Comparison of ENCODE assay signal across 2 cellular contexts in the genomic region with DNA sequence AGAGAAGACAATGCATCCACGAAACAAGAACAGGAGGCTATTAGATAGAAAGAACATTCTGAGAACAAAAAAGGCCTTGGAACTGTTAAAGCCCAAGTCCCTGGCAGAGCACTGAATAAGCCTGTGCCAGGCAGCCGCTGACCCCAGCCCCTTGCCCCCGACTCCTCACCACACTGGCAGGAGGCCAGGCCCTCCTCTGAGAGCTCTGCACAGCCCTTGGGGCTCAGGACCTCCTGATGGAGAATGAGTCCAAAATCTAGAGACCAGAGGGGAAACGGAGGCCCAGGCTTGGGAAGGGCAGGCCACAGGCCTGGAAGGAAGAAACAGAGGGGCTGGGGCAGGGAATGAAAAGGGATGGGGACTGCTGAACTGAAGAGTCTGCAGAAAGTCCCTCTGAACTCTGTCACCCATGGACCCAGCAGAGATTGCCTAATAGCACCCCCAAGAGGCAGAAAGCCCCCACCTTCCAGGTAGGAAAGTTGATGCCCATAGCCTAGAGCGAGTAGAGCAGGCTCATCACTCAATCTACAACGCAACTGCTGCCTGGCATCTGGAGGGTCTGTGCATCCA.
TF ChIP-seq lines count a peak whose summit lies in the region.

No MANE protein-coding gene starts in this region.

TF ChIP-seq in SK-N-SH, 30 proteins besides CTCF, POLR2A, EP300 and RAD21 (continued from another document):
- TF ChIP-seq POLR2AphosphoS5 (IDR thresholded peaks at IDR 0.05; ENCODE audit: low read depth, low read length), result no peak
- TF ChIP-seq SMC3 (IDR thresholded peaks at IDR 0.05; ENCODE audit: low read depth, low read length), result no peak
- no peak for TF ChIP-seq CHD2 (IDR thresholded peaks at IDR 0.05; ENCODE audit: low read length, partially characterized antibody)

TF ChIP-seq in SK-N-SH treated with all-trans-retinoic acid at 6 μM for 48 hours, 23 proteins besides CTCF, POLR2A, EP300 and RAD21 (continued from another document):
- TF ChIP-seq SNAI2 (CRISPR knock-in tag; IDR thresholded peaks at IDR 0.05), result no peak
- TF ChIP-seq, protein P1, sequence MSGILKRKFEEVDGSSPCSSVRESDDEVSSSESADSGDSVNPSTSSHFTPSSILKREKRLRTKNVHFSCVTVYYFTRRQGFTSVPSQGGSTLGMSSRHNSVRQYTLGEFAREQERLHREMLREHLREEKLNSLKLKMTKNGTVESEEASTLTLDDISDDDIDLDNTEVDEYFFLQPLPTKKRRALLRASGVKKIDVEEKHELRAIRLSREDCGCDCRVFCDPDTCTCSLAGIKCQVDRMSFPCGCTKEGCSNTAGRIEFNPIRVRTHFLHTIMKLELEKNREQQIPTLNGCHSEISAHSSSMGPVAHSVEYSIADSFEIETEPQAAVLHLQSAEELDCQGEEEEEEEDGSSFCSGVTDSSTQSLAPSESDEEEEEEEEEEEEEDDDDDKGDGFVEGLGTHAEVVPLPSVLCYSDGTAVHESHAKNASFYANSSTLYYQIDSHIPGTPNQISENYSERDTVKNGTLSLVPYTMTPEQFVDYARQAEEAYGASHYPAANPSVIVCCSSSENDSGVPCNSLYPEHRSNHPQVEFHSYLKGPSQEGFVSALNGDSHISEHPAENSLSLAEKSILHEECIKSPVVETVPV (CRISPR knock-in tag; IDR thresholded peaks at IDR 0.05), result no peak
- TF ChIP-seq TOX (CRISPR knock-in tag; IDR thresholded peaks at IDR 0.05; ENCODE audit: borderline replicate concordance), result no peak
